Comparison of ENCODE assay signal across 24 cellular contexts in the genomic region with DNA sequence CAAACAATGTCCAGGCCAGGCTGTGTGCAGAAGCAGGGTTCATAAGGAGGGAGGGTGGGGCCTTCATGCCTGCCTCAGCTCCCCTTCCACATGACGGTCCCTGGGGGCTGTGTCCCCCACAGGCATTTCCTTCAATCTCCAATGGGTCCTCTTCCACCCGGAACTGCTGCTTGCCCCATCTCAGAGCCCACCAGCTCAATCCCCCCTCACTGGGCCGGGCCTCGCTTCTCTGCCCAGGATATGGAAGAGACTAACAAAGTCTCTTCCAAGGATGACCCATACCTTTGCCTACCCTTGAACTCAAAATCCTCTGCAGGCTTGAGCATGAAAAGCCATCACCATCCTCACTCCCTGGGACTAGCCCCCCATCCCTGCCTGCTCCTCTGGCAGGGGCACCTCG. TPM values are rescaled to one million over a fixed set of nuclear protein-coding genes. Genes with fewer than 3 reads are reported as not detected.
A peak's percentile ranks its signal among the peaks of the same experiment; 100 is the strongest.
DNase-seq lines count a peak whose midpoint lies in the region; ATAC-seq and TF ChIP-seq lines count a peak whose summit lies in the region.
"Had no signal": no experiment of that assay in that cellular context is flagged by ENCODE, and none has a peak within 500 bp of the region (broad histone marks: within the 10 kb centered on the region; RNA-seq: fewer than 3 reads in every experiment).

No MANE protein-coding gene starts in this region.

- no peak overlapping the region for H2AFZ ChIP-seq in neuronal stem cell (ENCODE audit: low read length)
- H2AFZ ChIP-seq: GM23248 had no signal

- H2BK120ac ChIP-seq in neuronal stem cell (ENCODE audit: low read depth, low read length): no peak overlapping the region

- DNase-seq in natural killer cell treated with Interleukin-12 subunit alpha and Interleukin-12 subunit beta and Interleukin-15 and Interleukin-18, amount 100 ng/mL, for 72 hours (ENCODE audit: low spot score): peak; percentile 54
- DNase-seq in natural killer cell (no peak), neuronal stem cell (ENCODE audit: low spot score) (no peak), aorta (no peak), amygdala (lab: John Stamatoyannopoulos, UW) (no peak), OCI-M1 (lab: John Stamatoyannopoulos, UW) (no peak)
- DNase-seq: 8988T; ACHN; AML-193; BE2C; C1 segment of cervical spinal cord; Calu3; CD4-positive, alpha-beta memory T cell; COR-L47; DMS53; DMS79 treated with DMSO at 0.1 percent for 48 hours; GF-D8; GM23248; H7; HCEC 1CT had no signal

- H3K4me3 Mint-ChIP-seq in natural killer cell treated with Interleukin-12 subunit alpha and Interleukin-12 subunit beta and Interleukin-15 and Interleukin-18, amount 100 ng/mL, for 72 hours: no peak overlapping the region
- no peak overlapping the region for H3K4me3 Mint-ChIP-seq in natural killer cell
- H3K4me3 Mint-ChIP-seq: CD4-positive, alpha-beta memory T cell had no signal

- WGBS in neuronal stem cell (ENCODE audit: extremely low coverage in 2 of 2, insufficient read length in 2 of 2, insufficient replicate concordance in 1 of 2), 2 donors: no CpG with 5 or more reads among the region's 5 CpGs
- 95 to 98% methylated on average over 5 of the region's 5 CpGs for WGBS in aorta, 2 donors

- no peaks in the 10 kb centered on the region for H3K9me3 ChIP-seq in neuronal stem cell (replicated peaks in 1 of 2; ENCODE audit: control insufficient read depth in 2 of 2, insufficient read depth in 1 of 2, low read depth in 1 of 2, low read length in 2 of 2)
- H3K9me3 ChIP-seq in aorta (ENCODE audit: control insufficient read depth, low read length): no peaks in the 10 kb centered on the region
- H3K9me3 ChIP-seq: A549, BE2C had no signal

- H3K4me1 ChIP-seq in neuronal stem cell (ENCODE audit: control insufficient read depth in 2 of 2, insufficient read depth in 1 of 2, low read depth in 1 of 2, low read length in 2 of 2) (peaks cover 8 to 13% of the 10 kb centered on the region in 2 donors), aorta (ENCODE audit: control insufficient read depth in 1 of 2, insufficient read depth in 2 of 2, low read length in 2 of 2) (no peaks in the 10 kb centered on the region)
- H3K4me1 ChIP-seq: A549 had no signal

- no peak overlapping the region for H3K23ac ChIP-seq in neuronal stem cell (ENCODE audit: low read depth, low read length, poor library complexity)

- no peaks in the 10 kb centered on the region for H3K9me3 Mint-ChIP-seq in natural killer cell treated with Interleukin-12 subunit alpha and Interleukin-12 subunit beta and Interleukin-15 and Interleukin-18, amount 100 ng/mL, for 72 hours
- no peaks in the 10 kb centered on the region for H3K9me3 Mint-ChIP-seq in natural killer cell

- H3K4me3 ChIP-seq in neuronal stem cell (ENCODE audit: low read length in 2 of 2): no peak overlapping the region
- H3K4me3 ChIP-seq in aorta (ENCODE audit: low read length in 2 of 2): no peak overlapping the region
- H3K4me3 ChIP-seq: A549, GM23248 had no signal

- no peak overlapping the region for H2BK15ac ChIP-seq in neuronal stem cell (ENCODE audit: low read length)

- no peak overlapping the region for H3K4ac ChIP-seq in neuronal stem cell (ENCODE audit: low read length)

- H2BK12ac ChIP-seq in neuronal stem cell (ENCODE audit: low read length): no peak overlapping the region

- peak in 1 of 2 donors; percentile 12 for ATAC-seq in natural killer cell treated with Interleukin-12 subunit alpha and Interleukin-12 subunit beta and Interleukin-15 and Interleukin-18, amount 100 ng/mL, for 72 hours
- ATAC-seq in natural killer cell: no peak
- ATAC-seq in aorta (ENCODE audit: low FRiP score): peak; percentile 42
- ATAC-seq: A549 had no signal

- H3K18ac ChIP-seq in neuronal stem cell (ENCODE audit: low read length): peak overlapping the region; percentile 52

- H3K27me3 ChIP-seq in neuronal stem cell (ENCODE audit: control insufficient read depth in 3 of 3, insufficient read depth in 3 of 3, low read depth in 1 of 3, low read length in 3 of 3): peaks cover 0 to 12% (median 0%) of the 10 kb centered on the region in 3 experiments
- H3K27me3 ChIP-seq in aorta (ENCODE audit: control insufficient read depth in 1 of 2, insufficient read depth in 2 of 2, low read length in 1 of 2): no peaks in the 10 kb centered on the region
- H3K27me3 ChIP-seq: BE2C had no signal

- H3K36me3 ChIP-seq in neuronal stem cell (replicated peaks in 1 of 2; ENCODE audit: control insufficient read depth in 2 of 2, insufficient read depth in 2 of 2, low read length in 2 of 2) (no peaks in the 10 kb centered on the region), aorta (ENCODE audit: control insufficient read depth in 1 of 2, insufficient read depth in 2 of 2, low read length in 1 of 2) (no peaks in the 10 kb centered on the region)
- H3K36me3 ChIP-seq: BE2C had no signal

- intact Hi-C loops in natural killer cell (cut with micrococcal nuclease): no loop called here
- intact Hi-C loops in aorta (cut with DNase I): no loop called here

- H2BK5ac ChIP-seq in neuronal stem cell (ENCODE audit: low read length): no peak overlapping the region

- no peaks in the 10 kb centered on the region for H3K36me3 Mint-ChIP-seq in natural killer cell treated with Interleukin-12 subunit alpha and Interleukin-12 subunit beta and Interleukin-15 and Interleukin-18, amount 100 ng/mL, for 72 hours
- H3K36me3 Mint-ChIP-seq in natural killer cell: no peaks in the 10 kb centered on the region
- H3K36me3 Mint-ChIP-seq: CD4-positive, alpha-beta memory T cell had no signal

- H3K27ac ChIP-seq in neuronal stem cell (replicated peaks; ENCODE audit: low read length): no peak overlapping the region
- H3K27ac ChIP-seq in aorta (ENCODE audit: low read depth in 1 of 2, low read length in 2 of 2): no peak overlapping the region
- H3K27ac ChIP-seq: A549, GM23248 had no signal

- no peaks in the 10 kb centered on the region for H3K4me1 Mint-ChIP-seq in natural killer cell treated with Interleukin-12 subunit alpha and Interleukin-12 subunit beta and Interleukin-15 and Interleukin-18, amount 100 ng/mL, for 72 hours (ENCODE audit: low read depth in 2 of 2)
- no peaks in the 10 kb centered on the region for H3K4me1 Mint-ChIP-seq in natural killer cell
- H3K4me1 Mint-ChIP-seq: CD4-positive, alpha-beta memory T cell had no signal

- peaks cover 10 to 13% of the 10 kb centered on the region in 2 donors for H3K27me3 Mint-ChIP-seq in natural killer cell treated with Interleukin-12 subunit alpha and Interleukin-12 subunit beta and Interleukin-15 and Interleukin-18, amount 100 ng/mL, for 72 hours
- peaks cover 3 to 14% of the 10 kb centered on the region in 2 donors for H3K27me3 Mint-ChIP-seq in natural killer cell (ENCODE audit: low read depth in 2 of 2)

- peak overlapping the region; percentile 58 for H2AK5ac ChIP-seq in neuronal stem cell (ENCODE audit: low read depth, low read length)

- H3K79me1 ChIP-seq in neuronal stem cell (ENCODE audit: low read depth, low read length): no peaks in the 10 kb centered on the region

- no peak overlapping the region for H3K14ac ChIP-seq in neuronal stem cell (ENCODE audit: low read length)

- no peak overlapping the region for H3K9ac ChIP-seq in neuronal stem cell (ENCODE audit: low read depth, low read length, poor library complexity)
- H3K9ac ChIP-seq: GM23248 had no signal

- no peak for TF ChIP-seq CTCF in natural killer cell (IDR thresholded peaks at IDR 0.05)

- H4K91ac ChIP-seq in neuronal stem cell (ENCODE audit: low read depth, low read length, poor library complexity): no peak overlapping the region

- H3K4me2 ChIP-seq in neuronal stem cell (ENCODE audit: insufficient read depth, low read length, poor library complexity, severe bottlenecking): no peak overlapping the region
- H3K4me2 ChIP-seq: A549 had no signal

- no peak overlapping the region for H3K27ac Mint-ChIP-seq in natural killer cell treated with Interleukin-12 subunit alpha and Interleukin-12 subunit beta and Interleukin-15 and Interleukin-18, amount 100 ng/mL, for 72 hours
- no peak overlapping the region for H3K27ac Mint-ChIP-seq in natural killer cell
- H3K27ac Mint-ChIP-seq: CD4-positive, alpha-beta memory T cell had no signal

- H4K8ac ChIP-seq in neuronal stem cell (ENCODE audit: low read depth, low read length): no peak overlapping the region

RNA-seq across cellular contexts. Expression of gene FAM181A, which starts 28.4 kb away (rescaled TPM):
- not detected for total RNA-seq in natural killer cell treated with Interleukin-12 subunit alpha and Interleukin-12 subunit beta and Interleukin-15 and Interleukin-18, amount 100 ng/mL, for 72 hours
- not detected for total RNA-seq in natural killer cell
- 2.3 TPM for polyA plus RNA-seq in neuronal stem cell (2013, experiment 1 of 2)
- polyA plus RNA-seq in neuronal stem cell (2013, experiment 2 of 2): 2.4 TPM
- total RNA-seq in aorta: not detected
- polyA plus RNA-seq in aorta: not detected
- total RNA-seq: Calu3; CD4-positive, alpha-beta memory T cell; Daoy; G401; GM23248; H1; H7 had no signal
- polyA plus RNA-seq: A549; CD4-positive, alpha-beta memory T cell; GM23248; H1 had no signal
